21 cellular contexts compared by ENCODE assay signal in genomic region chr14:40394634-40395340, GRCh38.
"Had no signal": no experiment of that assay in that cellular context is flagged by ENCODE, and none has a peak within 500 bp of the region (broad histone marks: within the 10 kb centered on the region; RNA-seq: fewer than 3 reads in every experiment).

No MANE protein-coding gene starts in this region.

- H3K36me3 ChIP-seq: esophagus squamous epithelium, heart left ventricle, sigmoid colon, uterus had no signal

- H3K27ac Mint-ChIP-seq: activated CD4-positive, alpha-beta T cell treated with anti-CD3 and anti-CD28 coated beads, Interleukin-2, amount 10 ng/mL, durations not matched to agents 24 days and 14 days; activated CD8-positive, alpha-beta T cell treated with anti-CD3 and anti-CD28 coated beads, Interleukin-2, amount 10 ng/mL, durations not matched to agents 7 days and 5 days; activated T-helper 17 cell treated with anti-CD3 and anti-CD28 coated beads, Interleukin-2, amount 50 U/mL, for 72 hours; naive thymus-derived CD4-positive, alpha-beta T cell; stimulated activated naive B cell treated with anti-CD40 and anti-IgM and Interleukin-4, amounts not matched to agents 10 μg/mL and 1 μg/mL and 100 μg/mL, for 72 hours; T-helper 17 cell had no signal

- DNase-seq: activated CD4-positive, alpha-beta T cell treated with anti-CD3 and anti-CD28 coated beads, Interleukin-2, amount 10 ng/mL, durations not matched to agents 24 days and 14 days; activated CD8-positive, alpha-beta T cell treated with anti-CD3 and anti-CD28 coated beads, Interleukin-2, amount 10 ng/mL, durations not matched to agents 7 days and 5 days; activated T-cell treated with anti-CD3 and anti-CD28 coated beads, Interleukin-2, amount 50 U/mL, for 1 hour; aorta; cerebellar nuclear complex; esophagus squamous epithelium; heart left ventricle; naive thymus-derived CD4-positive, alpha-beta T cell; occipital lobe; sigmoid colon; stimulated activated CD4-positive, alpha-beta T cell treated with anti-CD3 and anti-CD28 coated beads, Interleukin-2, amount 100 ng/mL, for 48 hours; stimulated activated CD8-positive, alpha-beta memory T cell treated with anti-CD3 and anti-CD28 coated beads, Interleukin-4, amount 100 ng/mL, for 48 hours; stimulated activated naive B cell treated with anti-CD40 and anti-IgM and Interleukin-4, amounts not matched to agents 10 μg/mL and 1 μg/mL and 100 μg/mL, for 72 hours; T-helper 17 cell; trophoblast cell; uterus had no signal

- H3K4me3 ChIP-seq: coronary artery, esophagus squamous epithelium, heart left ventricle, lung, sigmoid colon, uterus had no signal

- H3K27me3 ChIP-seq: esophagus squamous epithelium, heart left ventricle, sigmoid colon, uterus had no signal

- H3K4me3 Mint-ChIP-seq: activated CD4-positive, alpha-beta T cell treated with anti-CD3 and anti-CD28 coated beads, Interleukin-2, amount 10 ng/mL, durations not matched to agents 24 days and 14 days; activated CD8-positive, alpha-beta T cell treated with anti-CD3 and anti-CD28 coated beads, Interleukin-2, amount 10 ng/mL, durations not matched to agents 7 days and 5 days; activated T-helper 17 cell treated with anti-CD3 and anti-CD28 coated beads, Interleukin-2, amount 50 U/mL, for 72 hours; naive thymus-derived CD4-positive, alpha-beta T cell; neural crest cell; stimulated activated naive B cell treated with anti-CD40 and anti-IgM and Interleukin-4, amounts not matched to agents 10 μg/mL and 1 μg/mL and 100 μg/mL, for 72 hours; T-helper 17 cell had no signal

- H3K9me3 ChIP-seq: esophagus squamous epithelium, heart left ventricle, sigmoid colon, uterus had no signal

- H3K4me1 Mint-ChIP-seq: activated CD4-positive, alpha-beta T cell treated with anti-CD3 and anti-CD28 coated beads, Interleukin-2, amount 10 ng/mL, durations not matched to agents 24 days and 14 days; activated T-helper 17 cell treated with anti-CD3 and anti-CD28 coated beads, Interleukin-2, amount 50 U/mL, for 72 hours; naive thymus-derived CD4-positive, alpha-beta T cell; neural crest cell; stimulated activated naive B cell treated with anti-CD40 and anti-IgM and Interleukin-4, amounts not matched to agents 10 μg/mL and 1 μg/mL and 100 μg/mL, for 72 hours; T-helper 17 cell had no signal

- H3K9me3 Mint-ChIP-seq: activated CD4-positive, alpha-beta T cell treated with anti-CD3 and anti-CD28 coated beads, Interleukin-2, amount 10 ng/mL, durations not matched to agents 24 days and 14 days; activated naive CD4-positive, alpha-beta T cell treated with anti-CD3 and anti-CD28 coated beads, Interleukin-2, amount 50 U/mL, for 72 hours; activated T-helper 17 cell treated with anti-CD3 and anti-CD28 coated beads, Interleukin-2, amount 50 U/mL, for 72 hours; neural crest cell had no signal

- H3K4me1 ChIP-seq: esophagus squamous epithelium, heart left ventricle, sigmoid colon, uterus had no signal

- H3K27me3 Mint-ChIP-seq: activated CD4-positive, alpha-beta T cell treated with anti-CD3 and anti-CD28 coated beads, Interleukin-2, amount 10 ng/mL, durations not matched to agents 24 days and 14 days; activated T-helper 17 cell treated with anti-CD3 and anti-CD28 coated beads, Interleukin-2, amount 50 U/mL, for 72 hours; naive thymus-derived CD4-positive, alpha-beta T cell; stimulated activated naive B cell treated with anti-CD40 and anti-IgM and Interleukin-4, amounts not matched to agents 10 μg/mL and 1 μg/mL and 100 μg/mL, for 72 hours; T-helper 17 cell had no signal

- H3K36me3 Mint-ChIP-seq: activated naive CD4-positive, alpha-beta T cell treated with anti-CD3 and anti-CD28 coated beads, Interleukin-2, amount 50 U/mL, for 72 hours; naive thymus-derived CD4-positive, alpha-beta T cell; stimulated activated naive B cell treated with anti-CD40 and anti-IgM and Interleukin-4, amounts not matched to agents 10 μg/mL and 1 μg/mL and 100 μg/mL, for 72 hours had no signal

- H3K27ac ChIP-seq: coronary artery, esophagus squamous epithelium, heart left ventricle, sigmoid colon, uterus had no signal
